Comparison of ENCODE assay signal across 1 cellular context in the genomic region with DNA sequence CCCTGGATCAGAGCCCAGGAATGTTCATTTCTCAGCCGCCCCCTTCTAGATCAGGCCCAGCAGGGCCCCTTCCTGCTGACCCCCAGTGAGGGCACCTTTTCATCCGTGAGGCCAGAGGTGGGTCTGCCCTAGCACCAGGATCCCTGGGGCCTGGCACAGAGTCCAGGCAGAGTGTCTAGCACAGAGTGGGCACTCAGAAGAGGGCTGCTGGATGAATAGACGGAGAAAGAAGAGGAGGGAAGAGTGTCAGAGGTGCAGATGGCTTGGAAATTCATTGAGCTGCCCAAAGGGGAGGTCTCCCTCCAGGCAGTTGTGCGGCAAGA.
TF ChIP-seq lines count a peak whose summit lies in the region.

No MANE protein-coding gene starts in this region.

TF ChIP-seq in GM23338, 12 proteins besides CTCF, POLR2A, EP300 and RAD21 (continued from another document):
- TF ChIP-seq, protein P1, sequence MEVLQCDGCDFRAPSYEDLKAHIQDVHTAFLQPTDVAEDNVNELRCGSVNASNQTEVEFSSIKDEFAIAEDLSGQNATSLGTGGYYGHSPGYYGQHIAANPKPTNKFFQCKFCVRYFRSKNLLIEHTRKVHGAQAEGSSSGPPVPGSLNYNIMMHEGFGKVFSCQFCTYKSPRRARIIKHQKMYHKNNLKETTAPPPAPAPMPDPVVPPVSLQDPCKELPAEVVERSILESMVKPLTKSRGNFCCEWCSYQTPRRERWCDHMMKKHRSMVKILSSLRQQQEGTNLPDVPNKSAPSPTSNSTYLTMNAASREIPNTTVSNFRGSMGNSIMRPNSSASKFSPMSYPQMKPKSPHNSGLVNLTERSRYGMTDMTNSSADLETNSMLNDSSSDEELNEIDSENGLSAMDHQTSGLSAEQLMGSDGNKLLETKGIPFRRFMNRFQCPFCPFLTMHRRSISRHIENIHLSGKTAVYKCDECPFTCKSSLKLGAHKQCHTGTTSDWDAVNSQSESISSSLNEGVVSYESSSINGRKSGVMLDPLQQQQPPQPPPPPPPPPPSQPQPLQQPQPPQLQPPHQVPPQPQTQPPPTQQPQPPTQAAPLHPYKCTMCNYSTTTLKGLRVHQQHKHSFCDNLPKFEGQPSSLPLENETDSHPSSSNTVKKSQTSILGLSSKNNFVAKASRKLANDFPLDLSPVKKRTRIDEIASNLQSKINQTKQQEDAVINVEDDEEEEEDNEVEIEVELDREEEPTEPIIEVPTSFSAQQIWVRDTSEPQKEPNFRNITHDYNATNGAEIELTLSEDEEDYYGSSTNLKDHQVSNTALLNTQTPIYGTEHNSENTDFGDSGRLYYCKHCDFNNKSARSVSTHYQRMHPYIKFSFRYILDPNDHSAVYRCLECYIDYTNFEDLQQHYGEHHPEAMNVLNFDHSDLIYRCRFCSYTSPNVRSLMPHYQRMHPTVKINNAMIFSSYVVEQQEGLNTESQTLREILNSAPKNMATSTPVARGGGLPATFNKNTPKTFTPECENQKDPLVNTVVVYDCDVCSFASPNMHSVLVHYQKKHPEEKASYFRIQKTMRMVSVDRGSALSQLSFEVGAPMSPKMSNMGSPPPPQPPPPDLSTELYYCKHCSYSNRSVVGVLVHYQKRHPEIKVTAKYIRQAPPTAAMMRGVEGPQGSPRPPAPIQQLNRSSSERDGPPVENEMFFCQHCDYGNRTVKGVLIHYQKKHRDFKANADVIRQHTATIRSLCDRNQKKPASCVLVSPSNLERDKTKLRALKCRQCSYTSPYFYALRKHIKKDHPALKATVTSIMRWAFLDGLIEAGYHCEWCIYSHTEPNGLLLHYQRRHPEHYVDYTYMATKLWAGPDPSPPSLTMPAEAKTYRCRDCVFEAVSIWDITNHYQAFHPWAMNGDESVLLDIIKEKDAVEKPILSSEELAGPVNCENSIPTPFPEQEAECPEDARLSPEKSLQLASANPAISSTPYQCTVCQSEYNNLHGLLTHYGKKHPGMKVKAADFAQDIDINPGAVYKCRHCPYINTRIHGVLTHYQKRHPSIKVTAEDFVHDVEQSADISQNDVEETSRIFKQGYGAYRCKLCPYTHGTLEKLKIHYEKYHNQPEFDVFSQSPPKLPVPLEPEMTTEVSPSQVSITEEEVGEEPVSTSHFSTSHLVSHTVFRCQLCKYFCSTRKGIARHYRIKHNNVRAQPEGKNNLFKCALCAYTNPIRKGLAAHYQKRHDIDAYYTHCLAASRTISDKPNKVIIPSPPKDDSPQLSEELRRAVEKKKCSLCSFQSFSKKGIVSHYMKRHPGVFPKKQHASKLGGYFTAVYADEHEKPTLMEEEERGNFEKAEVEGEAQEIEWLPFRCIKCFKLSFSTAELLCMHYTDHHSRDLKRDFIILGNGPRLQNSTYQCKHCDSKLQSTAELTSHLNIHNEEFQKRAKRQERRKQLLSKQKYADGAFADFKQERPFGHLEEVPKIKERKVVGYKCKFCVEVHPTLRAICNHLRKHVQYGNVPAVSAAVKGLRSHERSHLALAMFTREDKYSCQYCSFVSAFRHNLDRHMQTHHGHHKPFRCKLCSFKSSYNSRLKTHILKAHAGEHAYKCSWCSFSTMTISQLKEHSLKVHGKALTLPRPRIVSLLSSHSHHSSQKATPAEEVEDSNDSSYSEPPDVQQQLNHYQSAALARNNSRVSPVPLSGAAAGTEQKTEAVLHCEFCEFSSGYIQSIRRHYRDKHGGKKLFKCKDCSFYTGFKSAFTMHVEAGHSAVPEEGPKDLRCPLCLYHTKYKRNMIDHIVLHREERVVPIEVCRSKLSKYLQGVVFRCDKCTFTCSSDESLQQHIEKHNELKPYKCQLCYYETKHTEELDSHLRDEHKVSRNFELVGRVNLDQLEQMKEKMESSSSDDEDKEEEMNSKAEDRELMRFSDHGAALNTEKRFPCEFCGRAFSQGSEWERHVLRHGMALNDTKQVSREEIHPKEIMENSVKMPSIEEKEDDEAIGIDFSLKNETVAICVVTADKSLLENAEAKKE (CRISPR knock-in tag; IDR thresholded peaks at IDR 0.05): no peak
- no peak for TF ChIP-seq POLR2AphosphoS5 (IDR thresholded peaks at IDR 0.05; ENCODE audit: low read depth)
- no peak for TF ChIP-seq ZNF331 (CRISPR knock-in tag; IDR thresholded peaks at IDR 0.05; ENCODE audit: low read depth)
- TF ChIP-seq, protein P2, sequence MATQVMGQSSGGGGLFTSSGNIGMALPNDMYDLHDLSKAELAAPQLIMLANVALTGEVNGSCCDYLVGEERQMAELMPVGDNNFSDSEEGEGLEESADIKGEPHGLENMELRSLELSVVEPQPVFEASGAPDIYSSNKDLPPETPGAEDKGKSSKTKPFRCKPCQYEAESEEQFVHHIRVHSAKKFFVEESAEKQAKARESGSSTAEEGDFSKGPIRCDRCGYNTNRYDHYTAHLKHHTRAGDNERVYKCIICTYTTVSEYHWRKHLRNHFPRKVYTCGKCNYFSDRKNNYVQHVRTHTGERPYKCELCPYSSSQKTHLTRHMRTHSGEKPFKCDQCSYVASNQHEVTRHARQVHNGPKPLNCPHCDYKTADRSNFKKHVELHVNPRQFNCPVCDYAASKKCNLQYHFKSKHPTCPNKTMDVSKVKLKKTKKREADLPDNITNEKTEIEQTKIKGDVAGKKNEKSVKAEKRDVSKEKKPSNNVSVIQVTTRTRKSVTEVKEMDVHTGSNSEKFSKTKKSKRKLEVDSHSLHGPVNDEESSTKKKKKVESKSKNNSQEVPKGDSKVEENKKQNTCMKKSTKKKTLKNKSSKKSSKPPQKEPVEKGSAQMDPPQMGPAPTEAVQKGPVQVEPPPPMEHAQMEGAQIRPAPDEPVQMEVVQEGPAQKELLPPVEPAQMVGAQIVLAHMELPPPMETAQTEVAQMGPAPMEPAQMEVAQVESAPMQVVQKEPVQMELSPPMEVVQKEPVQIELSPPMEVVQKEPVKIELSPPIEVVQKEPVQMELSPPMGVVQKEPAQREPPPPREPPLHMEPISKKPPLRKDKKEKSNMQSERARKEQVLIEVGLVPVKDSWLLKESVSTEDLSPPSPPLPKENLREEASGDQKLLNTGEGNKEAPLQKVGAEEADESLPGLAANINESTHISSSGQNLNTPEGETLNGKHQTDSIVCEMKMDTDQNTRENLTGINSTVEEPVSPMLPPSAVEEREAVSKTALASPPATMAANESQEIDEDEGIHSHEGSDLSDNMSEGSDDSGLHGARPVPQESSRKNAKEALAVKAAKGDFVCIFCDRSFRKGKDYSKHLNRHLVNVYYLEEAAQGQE (IDR thresholded peaks at IDR 0.05; ENCODE audit: unreplicated experiment): no peak
- no peak for TF ChIP-seq ZNF114 (CRISPR knock-in tag; IDR thresholded peaks at IDR 0.05)
- TF ChIP-seq EZH2 (IDR thresholded peaks at IDR 0.05; ENCODE audit: low read depth, unreplicated experiment): no peak
- TF ChIP-seq, protein P3, sequence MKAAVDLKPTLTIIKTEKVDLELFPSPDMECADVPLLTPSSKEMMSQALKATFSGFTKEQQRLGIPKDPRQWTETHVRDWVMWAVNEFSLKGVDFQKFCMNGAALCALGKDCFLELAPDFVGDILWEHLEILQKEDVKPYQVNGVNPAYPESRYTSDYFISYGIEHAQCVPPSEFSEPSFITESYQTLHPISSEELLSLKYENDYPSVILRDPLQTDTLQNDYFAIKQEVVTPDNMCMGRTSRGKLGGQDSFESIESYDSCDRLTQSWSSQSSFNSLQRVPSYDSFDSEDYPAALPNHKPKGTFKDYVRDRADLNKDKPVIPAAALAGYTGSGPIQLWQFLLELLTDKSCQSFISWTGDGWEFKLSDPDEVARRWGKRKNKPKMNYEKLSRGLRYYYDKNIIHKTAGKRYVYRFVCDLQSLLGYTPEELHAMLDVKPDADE (IDR thresholded peaks at IDR 0.05): no peak
- no peak for TF ChIP-seq CREB1 (CRISPR knock-in tag; IDR thresholded peaks at IDR 0.05; ENCODE audit: low read depth)
- TF ChIP-seq NANOG (IDR thresholded peaks at IDR 0.05; ENCODE audit: borderline replicate concordance): no peak
- no peak for TF ChIP-seq JUNB (IDR thresholded peaks at IDR 0.05; ENCODE audit: unreplicated experiment)
